ENCODE assay signal across 9 cellular contexts in genomic region chr6:15296735-15297134, GRCh38.
DNase-seq lines count a peak whose midpoint lies in the region; ATAC-seq and TF ChIP-seq lines count a peak whose summit lies in the region.
"Had no signal": no experiment of that assay in that cellular context is flagged by ENCODE, and none has a peak within 500 bp of the region (broad histone marks: within the 10 kb centered on the region; RNA-seq: fewer than 3 reads in every experiment).

No MANE protein-coding gene starts in this region.

- H3K27me3 ChIP-seq in HL-60 (ENCODE audit: insufficient read depth, poor library complexity, severe bottlenecking), result no peaks in the 10 kb centered on the region

- H3K4me3 Mint-ChIP-seq in dendritic cell treated with granulocyte-macrophage colony-stimulating factor and Interleukin-4, amounts not matched to agents 40 ng/mL and 50 ng/mL, for 4 days, result no peak overlapping the region

- H3K27me3 Mint-ChIP-seq in dendritic cell treated with granulocyte-macrophage colony-stimulating factor and Interleukin-4, amounts not matched to agents 40 ng/mL and 50 ng/mL, for 4 days, result no peaks in the 10 kb centered on the region

- peak; percentile 48 for ATAC-seq in GM19468 (IDR thresholded peaks at IDR 0.05; ENCODE audit: extremely low read depth, unreplicated experiment)
- no peak for ATAC-seq in HG03135 (IDR thresholded peaks at IDR 0.05; ENCODE audit: unreplicated experiment)
- ATAC-seq in GM19328 (IDR thresholded peaks at IDR 0.05; ENCODE audit: unreplicated experiment), result no peak
- ATAC-seq in SK-N-SH treated with all-trans-retinoic acid at 6 μM for 48 hours, result no peak

- peaks cover 14% of the 10 kb centered on the region for H3K36me3 Mint-ChIP-seq in dendritic cell treated with granulocyte-macrophage colony-stimulating factor and Interleukin-4, amounts not matched to agents 40 ng/mL and 50 ng/mL, for 4 days (ENCODE audit: low read depth)

- H3K9me3 Mint-ChIP-seq in dendritic cell treated with granulocyte-macrophage colony-stimulating factor and Interleukin-4, amounts not matched to agents 40 ng/mL and 50 ng/mL, for 4 days, result no peaks in the 10 kb centered on the region

- intact Hi-C loops in dendritic cell treated with granulocyte-macrophage colony-stimulating factor and Interleukin-4, amounts not matched to agents 40 ng/mL and 50 ng/mL, for 4 days (cut with micrococcal nuclease), result no loop called here

- TF ChIP-seq CTCF in GM12864 (IDR thresholded peaks at IDR 0.05; ENCODE audit: low read depth, low read length, missing control alignments) (no peak), HL-60 (IDR thresholded peaks at IDR 0.05; ENCODE audit: insufficient read depth, low read length) (no peak)

- H3K27ac ChIP-seq in HL-60 (replicated peaks), result peak overlapping the region; percentile 79

- H3K4me3 ChIP-seq in GM12864 (ENCODE audit: low read depth, low read length) (no peak overlapping the region), HL-60 (replicated peaks; ENCODE audit: insufficient read depth, low read length) (no peak overlapping the region)
- H3K4me3 ChIP-seq: skin epidermis had no signal

- DNase-seq in GM12864 (ENCODE audit: low read depth) (peak; percentile 69), HL-60 (ENCODE audit: low read depth in 1 of 2, low spot score in 1 of 2) (no peak), cortex of kidney (lab: John Stamatoyannopoulos, UW) (no peak)

- H3K4me1 Mint-ChIP-seq in dendritic cell treated with granulocyte-macrophage colony-stimulating factor and Interleukin-4, amounts not matched to agents 40 ng/mL and 50 ng/mL, for 4 days (ENCODE audit: low read depth), result peaks cover 78% of the 10 kb centered on the region

- H3K27ac Mint-ChIP-seq in dendritic cell treated with granulocyte-macrophage colony-stimulating factor and Interleukin-4, amounts not matched to agents 40 ng/mL and 50 ng/mL, for 4 days, result peak overlapping the region; percentile 8

TF ChIP-seq in SK-N-SH treated with all-trans-retinoic acid at 6 μM for 48 hours, 23 proteins besides CTCF, POLR2A, EP300 and RAD21:
- no peak for TF ChIP-seq ZFP3 (CRISPR knock-in tag; IDR thresholded peaks at IDR 0.05)
- TF ChIP-seq GLIS3 (CRISPR knock-in tag; IDR thresholded peaks at IDR 0.05), result no peak
- TF ChIP-seq TSHZ2 (CRISPR knock-in tag; IDR thresholded peaks at IDR 0.05), result no peak
- TF ChIP-seq ZFP30 (CRISPR knock-in tag; IDR thresholded peaks at IDR 0.05), result no peak
- no peak for TF ChIP-seq PATZ1 (CRISPR knock-in tag; IDR thresholded peaks at IDR 0.05; ENCODE audit: borderline replicate concordance)
- no peak for TF ChIP-seq CSDC2 (CRISPR knock-in tag; IDR thresholded peaks at IDR 0.05)
- TF ChIP-seq POU6F1 (CRISPR knock-in tag; IDR thresholded peaks at IDR 0.05; ENCODE audit: borderline replicate concordance, low read depth), result no peak
- no peak for TF ChIP-seq RARB (CRISPR knock-in tag; IDR thresholded peaks at IDR 0.05)
- TF ChIP-seq CREB5 (CRISPR knock-in tag; IDR thresholded peaks at IDR 0.05; ENCODE audit: low read depth), result no peak
- TF ChIP-seq TOX (CRISPR knock-in tag; IDR thresholded peaks at IDR 0.05; ENCODE audit: borderline replicate concordance), result no peak
- TF ChIP-seq ESRRG (CRISPR knock-in tag; IDR thresholded peaks at IDR 0.05), result no peak
- TF ChIP-seq SNAI2 (CRISPR knock-in tag; IDR thresholded peaks at IDR 0.05), result no peak
- TF ChIP-seq ZNF70 (CRISPR knock-in tag; IDR thresholded peaks at IDR 0.05), result no peak
- TF ChIP-seq ZC3H10 (CRISPR knock-in tag; IDR thresholded peaks at IDR 0.05), result no peak
- TF ChIP-seq OSR1 (CRISPR knock-in tag; IDR thresholded peaks at IDR 0.05), result no peak
- TF ChIP-seq ZNF565 (CRISPR knock-in tag; conservative IDR thresholded peaks at IDR 0.05; ENCODE audit: low read depth), result no peak
- TF ChIP-seq BACH2 (CRISPR knock-in tag; IDR thresholded peaks at IDR 0.05; ENCODE audit: borderline replicate concordance), result no peak
